ENCODE assay signal across 20 cellular contexts in genomic region chr11:12546660-12547059, GRCh38.
"Had no signal": no experiment of that assay in that cellular context is flagged by ENCODE, and none has a peak within 500 bp of the region (broad histone marks: within the 10 kb centered on the region; RNA-seq: fewer than 3 reads in every experiment).

No MANE protein-coding gene starts in this region.

- H3K4me2 ChIP-seq: hepatocyte had no signal

- H3K4me1 ChIP-seq: testis had no signal

- ATAC-seq: foreskin keratinocyte; left colon; left ventricle myocardium superior; naive thymus-derived CD8-positive, alpha-beta T cell; stimulated activated naive B cell treated with anti-CD40 and anti-IgM and Interleukin-4, amounts not matched to agents 10 μg/mL and 1 μg/mL and 100 μg/mL, for 72 hours; stimulated activated naive CD8-positive, alpha-beta T cell treated with anti-CD3 and anti-CD28 coated beads, Interleukin-15, amount 100 ng/mL, for 72 hours had no signal

- H3K27ac ChIP-seq: foreskin keratinocyte, hepatocyte, neutrophil, sigmoid colon, skin epidermis, testis, tibial nerve had no signal

- H3K9me3 ChIP-seq: neutrophil, sigmoid colon, testis, tibial nerve had no signal

- DNase-seq: cortex of kidney; effector memory CD4-positive, alpha-beta T cell; foreskin keratinocyte; head of caudate nucleus; kidney; left colon; left ventricle myocardium superior; naive thymus-derived CD8-positive, alpha-beta T cell; posterior cingulate gyrus; sigmoid colon; stimulated activated CD4-positive, alpha-beta T cell treated with anti-CD3 and anti-CD28 coated beads, Interleukin-2, amount 100 ng/mL, for 24 hours; stimulated activated CD4-positive, alpha-beta T cell treated with anti-CD3 and anti-CD28 coated beads, Interleukin-4, amount 100 ng/mL, for 4 hours; stimulated activated naive B cell treated with anti-CD40 and anti-IgM and Interleukin-4, amounts not matched to agents 10 μg/mL and 1 μg/mL and 100 μg/mL, for 72 hours; stimulated activated naive CD8-positive, alpha-beta T cell treated with anti-CD3 and anti-CD28 coated beads, Interleukin-15, amount 100 ng/mL, for 72 hours; testis had no signal

- H3K27me3 ChIP-seq: hepatocyte, neutrophil, sigmoid colon, testis, tibial nerve had no signal

- H2AFZ ChIP-seq: hepatocyte had no signal

- H3K36me3 ChIP-seq: neutrophil, sigmoid colon, tibial nerve had no signal

- H3K4me3 ChIP-seq: hepatocyte, lung, sigmoid colon, skin epidermis, testis, tibial nerve had no signal
